8 cellular contexts compared by ENCODE assay signal in the genomic region with DNA sequence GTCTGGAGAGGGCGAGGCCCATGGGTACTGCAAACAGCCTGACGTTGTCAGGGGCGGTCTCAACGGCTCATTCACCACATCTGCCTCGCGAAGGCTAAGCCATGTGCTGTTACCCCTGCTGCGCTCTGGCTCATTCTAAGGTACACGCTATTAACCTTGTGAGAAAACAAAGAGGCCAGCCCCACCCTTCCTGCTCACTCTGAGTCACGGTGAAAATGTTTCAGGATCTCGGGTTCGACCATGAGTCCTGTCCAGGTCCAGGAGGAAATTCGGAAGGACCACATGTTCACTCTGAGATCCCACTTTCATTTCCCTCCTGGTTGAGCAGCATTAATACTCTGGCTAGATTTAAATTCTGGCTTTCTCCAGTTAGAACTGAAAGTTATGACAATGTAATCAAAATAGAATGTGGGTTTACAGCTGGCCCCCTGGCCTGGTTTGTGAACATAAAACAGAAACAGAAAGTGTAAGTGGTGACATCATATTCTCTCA. TPM values are rescaled to one million over a fixed set of nuclear protein-coding genes. Genes with fewer than 3 reads are reported as not detected.
DNase-seq lines count a peak whose midpoint lies in the region; ATAC-seq and TF ChIP-seq lines count a peak whose summit lies in the region.

No MANE protein-coding gene starts in this region.

- ATAC-seq in GM18498 (IDR thresholded peaks at IDR 0.05; ENCODE audit: unreplicated experiment) (peak; percentile 90), GM21825 (IDR thresholded peaks at IDR 0.05; ENCODE audit: unreplicated experiment) (peak; percentile 84)

- DNase-seq in activated T-cell treated with anti-CD3 and anti-CD28 coated beads, Interleukin-2, amount 50 U/mL, for 24 hours = peak; percentile 41
- DNase-seq in glutamatergic neuron (peak; percentile 36), C1 segment of cervical spinal cord (lab: John Stamatoyannopoulos, UW) (no peak), NCI-H510A (lab: John Stamatoyannopoulos, UW) (no peak)
- peak; percentile 17 to 23 for DNase-seq in stimulated activated CD4-positive, alpha-beta T cell treated with anti-CD3 and anti-CD28 coated beads, Interleukin-2, amount 100 ng/mL, for 24 hours

- peak overlapping the region; percentile 62 for H3K4me2 ChIP-seq in KMS-11

- no peaks in the 10 kb centered on the region for H4K20me1 ChIP-seq in KMS-11 (ENCODE audit: insufficient read depth)

- no peaks in the 10 kb centered on the region for H3K9me3 Mint-ChIP-seq in activated T-cell treated with anti-CD3 and anti-CD28 coated beads, Interleukin-2, amount 50 U/mL, for 24 hours
- no peaks in the 10 kb centered on the region for H3K9me3 Mint-ChIP-seq in glutamatergic neuron (ENCODE audit: unreplicated experiment)

- H3K79me2 ChIP-seq in KMS-11 (ENCODE audit: insufficient read depth, low read depth) = no peaks in the 10 kb centered on the region

- H3K4me1 Mint-ChIP-seq in activated T-cell treated with anti-CD3 and anti-CD28 coated beads, Interleukin-2, amount 50 U/mL, for 24 hours (ENCODE audit: low read depth) = peaks cover 20% of the 10 kb centered on the region
- H3K4me1 Mint-ChIP-seq in glutamatergic neuron (ENCODE audit: low read depth, unreplicated experiment) = peaks cover 7% of the 10 kb centered on the region

- H3K4me3 Mint-ChIP-seq in activated T-cell treated with anti-CD3 and anti-CD28 coated beads, Interleukin-2, amount 50 U/mL, for 24 hours = peak overlapping the region; percentile 29
- no peak overlapping the region for H3K4me3 Mint-ChIP-seq in glutamatergic neuron (ENCODE audit: unreplicated experiment)

- no peaks in the 10 kb centered on the region for H3K36me3 Mint-ChIP-seq in activated T-cell treated with anti-CD3 and anti-CD28 coated beads, Interleukin-2, amount 50 U/mL, for 24 hours (ENCODE audit: low read depth)
- H3K36me3 Mint-ChIP-seq in glutamatergic neuron (ENCODE audit: unreplicated experiment) = no peaks in the 10 kb centered on the region

- H3K4me1 ChIP-seq in KMS-11 (ENCODE audit: low read depth, poor library complexity, severe bottlenecking) = peaks cover 28% of the 10 kb centered on the region

- H3K9ac ChIP-seq in KMS-11 = peak overlapping the region; percentile 69

- H3K27me3 ChIP-seq in KMS-11 (ENCODE audit: insufficient read depth, low read depth) = no peaks in the 10 kb centered on the region

- H3K4me3 ChIP-seq in KMS-11 (IDR thresholded peaks at IDR 0.05; ENCODE audit: insufficient read depth, low read depth, low read length) = no peak overlapping the region

- H3K36me3 ChIP-seq in KMS-11 (ENCODE audit: insufficient read depth) = no peaks in the 10 kb centered on the region

- peak overlapping the region; percentile 80 for H2AFZ ChIP-seq in KMS-11 (ENCODE audit: low read depth)

- peaks cover 17% of the 10 kb centered on the region for H3K27me3 Mint-ChIP-seq in activated T-cell treated with anti-CD3 and anti-CD28 coated beads, Interleukin-2, amount 50 U/mL, for 24 hours
- no peaks in the 10 kb centered on the region for H3K27me3 Mint-ChIP-seq in glutamatergic neuron (ENCODE audit: unreplicated experiment)

- peak overlapping the region; percentile 93 for H3K27ac ChIP-seq in KMS-11

- TF ChIP-seq CTCF in KMS-11 (conservative IDR thresholded peaks at IDR 0.05; ENCODE audit: low read depth, low read length) (no peak), glutamatergic neuron (IDR thresholded peaks at IDR 0.05; ENCODE audit: partially characterized antibody, unreplicated experiment) (no peak)

- H3K27ac Mint-ChIP-seq in activated T-cell treated with anti-CD3 and anti-CD28 coated beads, Interleukin-2, amount 50 U/mL, for 24 hours = peak overlapping the region; percentile 47
- peak overlapping the region; percentile 67 for H3K27ac Mint-ChIP-seq in glutamatergic neuron (ENCODE audit: unreplicated experiment)

RNA-seq across cellular contexts. Expression of a gene that starts 55.2 kb away (rescaled TPM):
- total RNA-seq in glutamatergic neuron (ENCODE audit: unreplicated experiment) = 12.8 TPM

Comparison
In these comparisons a context has a peak if more than half of its experiments do, and no peak if none do; other contexts are left out.
1. DNase-seq: peak in activated T-cell treated with anti-CD3 and anti-CD28 coated beads, Interleukin-2, amount 50 U/mL, for 24 hours (single experiment), glutamatergic neuron (single experiment) and stimulated activated CD4-positive, alpha-beta T cell treated with anti-CD3 and anti-CD28 coated beads, Interleukin-2, amount 100 ng/mL, for 24 hours (2 of 2); none in C1 segment of cervical spinal cord (0 of 14) and NCI-H510A (single experiment).